31 cellular contexts compared by ENCODE assay signal in the genomic region with DNA sequence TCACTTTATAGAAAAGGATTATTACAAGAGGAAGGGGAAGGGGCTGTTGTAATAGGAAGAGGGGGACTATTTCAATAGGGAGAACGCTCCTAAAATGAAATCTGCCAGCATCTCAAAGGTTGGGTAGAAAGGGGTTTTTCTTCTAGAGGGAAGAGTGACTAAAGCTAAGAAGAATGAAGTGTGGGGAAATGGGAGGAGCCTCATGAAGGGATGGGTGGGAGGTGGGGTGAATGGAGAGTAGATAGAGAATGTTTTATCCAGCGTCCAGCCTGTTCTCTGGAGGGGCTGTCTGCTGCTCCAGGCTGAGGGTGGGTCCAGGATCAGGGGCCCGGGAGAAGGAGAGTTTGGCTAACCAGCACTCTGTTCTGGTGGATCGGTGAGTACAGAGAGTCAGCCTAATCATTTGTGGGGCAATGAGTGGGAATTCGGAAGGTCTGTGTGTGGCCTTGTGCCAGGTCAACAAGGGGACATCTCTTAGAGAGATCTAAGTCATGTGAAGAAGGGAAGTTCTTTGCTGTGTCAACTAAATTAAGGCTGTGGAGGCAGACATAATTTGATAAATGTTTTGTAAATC. TPM values are rescaled to one million over a fixed set of nuclear protein-coding genes. Genes with fewer than 3 reads are reported as not detected.
DNase-seq lines count a peak whose midpoint lies in the region; ATAC-seq, FAIRE-seq and TF ChIP-seq lines count a peak whose summit lies in the region.
"Had no signal": no experiment of that assay in that cellular context is flagged by ENCODE, and none has a peak within 500 bp of the region (broad histone marks: within the 10 kb centered on the region; RNA-seq: fewer than 3 reads in every experiment).

No MANE protein-coding gene starts in this region.

- no peak overlapping the region for H3K56ac ChIP-seq in IMR-90 (ENCODE audit: extremely low read depth, insufficient read depth, low read length)

- H2AK9ac ChIP-seq in IMR-90 (replicated peaks; ENCODE audit: low read depth, low read length, poor library complexity) = no peak overlapping the region

- TF ChIP-seq RAD21 in IMR-90 (IDR thresholded peaks at IDR 0.05; ENCODE audit: low read length) (no peak), K562 (CRISPR knock-in tag; conservative IDR thresholded peaks at IDR 0.05 in 1 of 2, IDR thresholded peaks at IDR 0.05 in 1 of 2) (no peak)

- peak overlapping the region; percentile 3 for H2AFZ ChIP-seq in IMR-90 (replicated peaks; ENCODE audit: low read length, poor library complexity)
- no peak overlapping the region; the same call in 1 of the 2 replicates for H2AFZ ChIP-seq in K562 (ENCODE audit: low read depth, low read length)

- H3K4me2 ChIP-seq in IMR-90 (ENCODE audit: low read depth, low read length) (no peak overlapping the region; the same call in 1 of the 2 replicates), K562 (ENCODE audit: insufficient read depth, low read length) (peak overlapping the region; percentile 46; the same call in 1 of the 2 replicates)

- H3K14ac ChIP-seq in IMR-90 (replicated peaks; ENCODE audit: low read depth, low read length) = no peak overlapping the region

- H2BK15ac ChIP-seq in IMR-90 (ENCODE audit: low read depth, low read length) = no peak overlapping the region

- no peak overlapping the region for H4K8ac ChIP-seq in IMR-90 (ENCODE audit: low read depth in 2 of 2, low read length in 2 of 2)

- no peak overlapping the region for H4K5ac ChIP-seq in IMR-90 (ENCODE audit: low read depth, low read length)

- no peak for TF ChIP-seq CTCF in IMR-90 (conservative IDR thresholded peaks at IDR 0.05; ENCODE audit: low read depth, low read length)
- no peak for TF ChIP-seq CTCF in K562 (IDR thresholded peaks at IDR 0.05 in 2 of 3, conservative IDR thresholded peaks at IDR 0.05 in 1 of 3; ENCODE audit: insufficient read depth in 2 of 3, low read depth in 1 of 3, low read length in 3 of 3)
- TF ChIP-seq CTCF in nephron (IDR thresholded peaks at IDR 0.05; ENCODE audit: unreplicated experiment in 3 of 3) = no peak
- TF ChIP-seq CTCF in sigmoid colon (IDR thresholded peaks at IDR 0.05) = no peak

- H3K9ac ChIP-seq in IMR-90 (ENCODE audit: low read depth, low read length) (no peak overlapping the region), K562 (ENCODE audit: insufficient read depth in 1 of 2, low read depth in 2 of 2, low read length in 2 of 2) (peak overlapping the region in 1 of 2 experiments; percentile 31; a peak in 1 of 4 replicates)

- H2BK120ac ChIP-seq in IMR-90 (ENCODE audit: low read depth, low read length) = no peak overlapping the region

- FAIRE-seq in K562 (lab: Jason Lieb, UNC) (peak; percentile 42), GM12891 (lab: Jason Lieb, UNC) (no peak)
- FAIRE-seq: GM19239, HepG2 had no signal

- POLR2A ChIA-PET in IMR-90 (lab: Charles Lee; ENCODE audit: unreplicated experiment) (no interaction called here), K562 (lab: Yijun Ruan, JAX) (interaction anchor here (0.6 kb wide), 1 partner anchor 574 kb away, joined by 3 read pairs; no protein-coding TSS in a partner anchor)

- no peaks in the 10 kb centered on the region for H3K27me3 Mint-ChIP-seq in nephron (ENCODE audit: low read depth)
- H3K27me3 Mint-ChIP-seq: CD4-positive, CD25-positive, alpha-beta regulatory T cell; stimulated activated naive B cell treated with anti-CD40 and anti-IgM and Interleukin-4, amounts not matched to agents 10 μg/mL and 1 μg/mL and 100 μg/mL, for 72 hours had no signal

- H4K20me1 ChIP-seq in IMR-90 (ENCODE audit: insufficient read depth, low read length) (no peaks in the 10 kb centered on the region), K562 (replicated peaks; ENCODE audit: control insufficient read depth, insufficient read depth, low read length) (no peaks in the 10 kb centered on the region)

- H2AK5ac ChIP-seq in IMR-90 (ENCODE audit: low read depth, low read length) = no peak overlapping the region

- BruUV-seq in IMR-90 (replicated peaks; lab: Mats Ljungman, UMichigan) (no TSS peak), K562 (replicated peaks; lab: Mats Ljungman, UMichigan) (no TSS peak)

- 47% methylated on average over 2 of the region's 5 CpGs; no CpG with 5 or more reads in 1 of the 2 experiments for WGBS in IMR-90 (ENCODE audit: extremely low coverage in 2 of 2, insufficient read length in 1 of 2), 2 experiments
- 2% methylated on average over 5 of the region's 5 CpGs for WGBS in K562 (ENCODE audit: insufficient coverage, low coverage, missing lambda C conversion rate)
- 78 to 80% methylated on average over 5 of the region's 5 CpGs for WGBS in sigmoid colon, 2 donors

- in situ Hi-C loops in IMR-90 (cut with MboI; ENCODE audit: low sequenced_read_pairs) (no loop called here), K562 (cut with MboI) (no loop called here)

- no peaks in the 10 kb centered on the region for H3K79me2 ChIP-seq in K562 (ENCODE audit: control insufficient read depth, insufficient read depth, low read length)

- H3K18ac ChIP-seq in IMR-90 (ENCODE audit: low read depth, low read length) = no peak overlapping the region

- H3K4me1 ChIP-seq in IMR-90 (ENCODE audit: control insufficient read depth, insufficient read depth, low read length) (no peaks in the 10 kb centered on the region), K562 (replicated peaks in 1 of 2; ENCODE audit: control insufficient read depth in 2 of 2, insufficient read depth in 2 of 2, low read length in 2 of 2) (peaks cover 3 to 9% of the 10 kb centered on the region in 2 experiments; a peak in 2 of 5 replicates), sigmoid colon (no peaks in the 10 kb centered on the region)
- H3K4me1 ChIP-seq: gastrocnemius medialis, testis, vagina had no signal

- CTCF ChIA-PET in IMR-90 (lab: Yijun Ruan, JAX) = interaction anchor here (0.5 kb wide), 1 partner anchor 402 kb away, joined by 3 read pairs; no protein-coding TSS in a partner anchor
- CTCF ChIA-PET in K562 (lab: Yijun Ruan, JAX; ENCODE audit: low intra/inter-chr PET ratio) = interaction anchor here (0.7 kb wide), 1 partner anchor 698 kb away, joined by 3 read pairs; no protein-coding TSS in a partner anchor

- no peak overlapping the region for H2BK20ac ChIP-seq in IMR-90 (ENCODE audit: low read depth, low read length)

- H3K4ac ChIP-seq in IMR-90 (ENCODE audit: low read depth, low read length) = no peak overlapping the region

- peak overlapping the region; percentile 8 to 49 (median 20) for H3K27ac Mint-ChIP-seq in nephron
- H3K27ac Mint-ChIP-seq: CD4-positive, CD25-positive, alpha-beta regulatory T cell; mesothelial cell of epicardium; natural killer cell treated with Interleukin-12 subunit alpha and Interleukin-12 subunit beta and Interleukin-15 and Interleukin-18, amount 100 ng/mL, for 72 hours; stimulated activated naive B cell treated with anti-CD40 and anti-IgM and Interleukin-4, amounts not matched to agents 10 μg/mL and 1 μg/mL and 100 μg/mL, for 72 hours had no signal

- no peak overlapping the region for H3K23ac ChIP-seq in IMR-90 (ENCODE audit: low read depth, low read length)

- no peaks in the 10 kb centered on the region for H3K9me1 ChIP-seq in IMR-90 (ENCODE audit: insufficient read depth, low read length)
- no peaks in the 10 kb centered on the region for H3K9me1 ChIP-seq in K562 (ENCODE audit: control insufficient read depth, insufficient read depth, low read length)

- H3K4me3 ChIP-seq in IMR-90 (ENCODE audit: insufficient read depth, low read depth, low read length) = no peak overlapping the region
- no peak overlapping the region for H3K4me3 ChIP-seq in K562
- H3K4me3 ChIP-seq in sigmoid colon = no peak overlapping the region
- H3K4me3 ChIP-seq: gastrocnemius medialis, MG63, testis, vagina had no signal

- H3K4me1 Mint-ChIP-seq in nephron = peaks cover 4% of the 10 kb centered on the region
- H3K4me1 Mint-ChIP-seq: stimulated activated naive B cell treated with anti-CD40 and anti-IgM and Interleukin-4, amounts not matched to agents 10 μg/mL and 1 μg/mL and 100 μg/mL, for 72 hours had no signal

- no peak overlapping the region for H4K91ac ChIP-seq in IMR-90 (ENCODE audit: insufficient read depth, low read depth, low read length)

- DNase-seq in EH (ENCODE audit: low read depth) (peak; percentile 22), IMR-90 (peak; percentile 21), K562 (ENCODE audit: extremely low read depth in 1 of 4, low spot score in 3 of 4) (peak in 1 of 4 experiments; percentile 38), NCI-H69 (lab: John Stamatoyannopoulos, UW) (no peak), sigmoid colon (no peak), GM12891 (ENCODE audit: insufficient read length, low spot score) (no peak)
- DNase-seq: activated CD4-positive, alpha-beta T cell treated with anti-CD3 and anti-CD28 coated beads, Interleukin-2, amount 50 U/mL, for 4 hours; activated gamma-delta T cell treated with Interleukin-2 at 50 U/mL for 16 hours; activated T-cell treated with anti-CD3 and anti-CD28 coated beads for 4 hours; amniotic stem cell; caudate nucleus; CD4-positive, CD25-positive, alpha-beta regulatory T cell; erythroblast; gastrocnemius medialis; GF-D8; MG63; NCI-H1417 treated with DMSO at 0.1 percent for 48 hours; NCI-H524 treated with DMSO at 0.1 percent for 48 hours; posterior cingulate gyrus; stimulated activated CD4-positive, alpha-beta T cell treated with anti-CD3 and anti-CD28 coated beads, Interleukin-1b, Interleukin-23, amount 100 ng/mL, for 48 hours; stimulated activated naive B cell treated with anti-CD40 and anti-IgM and Interleukin-4, amounts not matched to agents 10 μg/mL and 1 μg/mL and 100 μg/mL, for 72 hours; testis had no signal

- dilution Hi-C loops in IMR-90 (cut with HindIII; ENCODE audit: low sequenced_read_pairs, unreplicated experiment) = no loop called here

- no peaks in the 10 kb centered on the region; the same call in 1 of the 2 replicates for H3K9me3 ChIP-seq in IMR-90 (ENCODE audit: control insufficient read depth, insufficient read depth, low read length)
- H3K9me3 ChIP-seq in K562 (replicated peaks; ENCODE audit: control insufficient read depth, insufficient read depth, low read depth, low read length) = peaks cover 3% of the 10 kb centered on the region
- H3K9me3 ChIP-seq in sigmoid colon = no peaks in the 10 kb centered on the region
- H3K9me3 ChIP-seq: gastrocnemius medialis, MG63, testis, vagina had no signal

- intact Hi-C loops in IMR-90 (cut with micrococcal nuclease) = no loop called here
- intact Hi-C loops in K562 (cut with micrococcal nuclease) = no loop called here
- intact Hi-C loops in sigmoid colon (cut with DNase I) = no loop called here

- no peak for TF ChIP-seq EP300 in K562 (IDR thresholded peaks at IDR 0.05; ENCODE audit: low read length)
- no peak for TF ChIP-seq EP300 in sigmoid colon (IDR thresholded peaks at IDR 0.05)

- H3K4me3 Mint-ChIP-seq in nephron = no peak overlapping the region
- H3K4me3 Mint-ChIP-seq: CD4-positive, CD25-positive, alpha-beta regulatory T cell; mesothelial cell of epicardium; natural killer cell treated with Interleukin-12 subunit alpha and Interleukin-12 subunit beta and Interleukin-15 and Interleukin-18, amount 100 ng/mL, for 72 hours; stimulated activated naive B cell treated with anti-CD40 and anti-IgM and Interleukin-4, amounts not matched to agents 10 μg/mL and 1 μg/mL and 100 μg/mL, for 72 hours had no signal

- H2BK5ac ChIP-seq in IMR-90 (ENCODE audit: low read depth, low read length, poor library complexity, severe bottlenecking) = no peak overlapping the region

- ATAC-seq in IMR-90 (ENCODE audit: low read depth) = peak; percentile 48; the same call in 1 of the 2 replicates
- peak; percentile 74 for ATAC-seq in K562
- no peak for ATAC-seq in HG03342 (IDR thresholded peaks at IDR 0.05; ENCODE audit: unreplicated experiment)
- ATAC-seq: gastrocnemius medialis; HepG2; natural killer cell treated with Interleukin-12 subunit alpha and Interleukin-12 subunit beta and Interleukin-15 and Interleukin-18, amount 100 ng/mL, for 72 hours; stimulated activated naive B cell treated with anti-CD40 and anti-IgM and Interleukin-4, amounts not matched to agents 10 μg/mL and 1 μg/mL and 100 μg/mL, for 72 hours had no signal

- H3K36me3 ChIP-seq in IMR-90 (ENCODE audit: control insufficient read depth, insufficient read depth, low read length) = no peaks in the 10 kb centered on the region
- no peaks in the 10 kb centered on the region for H3K36me3 ChIP-seq in K562 (ENCODE audit: control insufficient read depth, insufficient read depth, low read length)
- no peaks in the 10 kb centered on the region for H3K36me3 ChIP-seq in sigmoid colon
- H3K36me3 ChIP-seq: gastrocnemius medialis, MG63, vagina had no signal

- peaks cover 8% of the 10 kb centered on the region for H3K9me3 Mint-ChIP-seq in nephron

- H3K27me3 ChIP-seq in IMR-90 (ENCODE audit: control insufficient read depth, insufficient read depth, low read length) (no peaks in the 10 kb centered on the region), K562 (ENCODE audit: control insufficient read depth in 2 of 2, insufficient read depth in 2 of 2, low read length in 2 of 2) (no peaks in the 10 kb centered on the region), sigmoid colon (no peaks in the 10 kb centered on the region)
- H3K27me3 ChIP-seq: gastrocnemius medialis, MG63, testis, vagina had no signal

- no peak overlapping the region for H3K27ac ChIP-seq in IMR-90 (ENCODE audit: insufficient read depth, low read length)
- no peak overlapping the region for H3K27ac ChIP-seq in K562 (ENCODE audit: extremely low read depth, low read depth, low read length)
- H3K27ac ChIP-seq in sigmoid colon = no peak overlapping the region
- H3K27ac ChIP-seq: gastrocnemius medialis, testis, vagina had no signal

- H3K79me1 ChIP-seq in IMR-90 (ENCODE audit: low read depth in 1 of 2, low read length in 2 of 2) = no peaks in the 10 kb centered on the region

- peaks cover 9% of the 10 kb centered on the region for H3K36me3 Mint-ChIP-seq in nephron (ENCODE audit: low read depth)
- H3K36me3 Mint-ChIP-seq: natural killer cell treated with Interleukin-12 subunit alpha and Interleukin-12 subunit beta and Interleukin-15 and Interleukin-18, amount 100 ng/mL, for 72 hours had no signal

- TF ChIP-seq POLR2A in IMR-90 (IDR thresholded peaks at IDR 0.05; ENCODE audit: low read depth, low read length) = no peak
- TF ChIP-seq POLR2A in K562 (conservative IDR thresholded peaks at IDR 0.05) = no peak
- TF ChIP-seq POLR2A in sigmoid colon (IDR thresholded peaks at IDR 0.05) = no peak
- no peak for TF ChIP-seq POLR2A in GM12891 (IDR thresholded peaks at IDR 0.05; ENCODE audit: low read depth, low read length)

RNA-seq across cellular contexts. Expression of a gene that starts 25.2 kb away (rescaled TPM):
- total RNA-seq in IMR-90 (2012; rRNA removed) (not detected in 2 replicates), K562 (2014; rRNA removed) (not detected in 2 replicates), K562 (2014; rRNA removed; fragmentation: Illumina TruSeq; extraction: Trizol) (not detected in 2 replicates), K562 (2015; rRNA removed; fragmentation: Illumina TruSeq; extraction: Trizol) (not detected in 2 replicates), K562 (2021) (not detected in 2 replicates), sigmoid colon (not detected)
- polyA plus RNA-seq in IMR-90 (2012; rRNA removed) (not detected in 2 replicates), K562 (2011; rRNA removed) (not detected in 2 replicates), K562 (2014; fragmentation: Illumina TruSeq; extraction: Trizol) (not detected in 2 replicates), K562 (2014; fragmentation: Nextera tagmentation; extraction: Ambion mirVana) (not detected), K562 (2014; rRNA removed) (not detected in 2 replicates), sigmoid colon (not detected)
- polyA plus RNA-seq in IMR-90 (2012; cell fraction: cytosol; rRNA removed) = not detected in 2 replicates
- not detected in 2 replicates for polyA plus RNA-seq in IMR-90 (2012; cell fraction: nucleus; rRNA removed; ENCODE audit: low replicate concordance)
- not detected in 2 replicates for total RNA-seq in K562 (2011; cell fraction: chromatin; rRNA removed; ENCODE audit: low replicate concordance)
- total RNA-seq in K562 (2011; cell fraction: nucleolus; rRNA removed) = not detected in 2 replicates
- not detected in 2 replicates for total RNA-seq in K562 (2011; cell fraction: nucleoplasm; rRNA removed)
- not detected in 2 replicates for polyA plus RNA-seq in K562 (2011; cell fraction: cytosol; rRNA removed)
- not detected in 2 replicates for polyA plus RNA-seq in K562 (2011; cell fraction: nucleus; rRNA removed)
- not detected in 2 replicates for polyA plus RNA-seq in K562 (2012)
- polyA minus RNA-seq in K562 (2011; rRNA and poly(A)+ RNA removed) = not detected in 2 replicates
- polyA minus RNA-seq in K562 (2011; cell fraction: cytosol; rRNA and poly(A)+ RNA removed) = not detected in 2 replicates
- not detected in 2 replicates for polyA minus RNA-seq in K562 (2011; cell fraction: nucleus; rRNA and poly(A)+ RNA removed)
- polyA plus RNA-seq in GM12891 (2012; ENCODE audit: low read depth, missing spikeins) = not detected
- total RNA-seq: CD4-positive, CD25-positive, alpha-beta regulatory T cell; gastrocnemius medialis; H4; HepG2; mesothelial cell of epicardium; natural killer cell treated with Interleukin-12 subunit alpha and Interleukin-12 subunit beta and Interleukin-15 and Interleukin-18, amount 100 ng/mL, for 72 hours; testis; vagina had no signal
- polyA plus RNA-seq: AG04450; CD4-positive, CD25-positive, alpha-beta regulatory T cell; HepG2 had no signal

RNA-seq across cellular contexts. Expression of a gene that starts 50.6 kb away (rescaled TPM):
- 8.9 and 11.7 TPM in 2 replicates for total RNA-seq in IMR-90 (2012; rRNA removed)
- 16.2 and 17.1 TPM in 2 replicates for polyA plus RNA-seq in IMR-90 (2012; rRNA removed)
- 13.7 and 15.5 TPM in 2 replicates for polyA plus RNA-seq in IMR-90 (2012; cell fraction: cytosol; rRNA removed)
- 22.8 and 27.3 TPM in 2 replicates for polyA plus RNA-seq in IMR-90 (2012; cell fraction: nucleus; rRNA removed; ENCODE audit: low replicate concordance)
- 46.7 and 71.5 TPM in 2 replicates for total RNA-seq in K562 (2011; cell fraction: chromatin; rRNA removed; ENCODE audit: low replicate concordance)
- 49.9 and 53.0 TPM in 2 replicates for total RNA-seq in K562 (2011; cell fraction: nucleolus; rRNA removed)
- 47.4 and 58.0 TPM in 2 replicates for total RNA-seq in K562 (2011; cell fraction: nucleoplasm; rRNA removed)
- 44.4 and 63.2 TPM in 2 replicates for total RNA-seq in K562 (2014; rRNA removed)
- 22.0 and 22.7 TPM in 2 replicates for total RNA-seq in K562 (2014; rRNA removed; fragmentation: Illumina TruSeq; extraction: Trizol)
- total RNA-seq in K562 (2015; rRNA removed; fragmentation: Illumina TruSeq; extraction: Trizol) = 31.4 and 31.6 TPM in 2 replicates
- 54.0 and 55.5 TPM in 2 replicates for total RNA-seq in K562 (2021)
- polyA plus RNA-seq in K562 (2011; rRNA removed) = 29.8 and 37.8 TPM in 2 replicates
- 35.8 and 37.3 TPM in 2 replicates for polyA plus RNA-seq in K562 (2011; cell fraction: cytosol; rRNA removed)
- 52.3 and 64.6 TPM in 2 replicates for polyA plus RNA-seq in K562 (2011; cell fraction: nucleus; rRNA removed)
- polyA plus RNA-seq in K562 (2012) = 28.9 and 48.4 TPM in 2 replicates
- 31.3 and 35.5 TPM in 2 replicates for polyA plus RNA-seq in K562 (2014; fragmentation: Illumina TruSeq; extraction: Trizol)
- polyA plus RNA-seq in K562 (2014; fragmentation: Nextera tagmentation; extraction: Ambion mirVana) = 1 to 10 TPM; 4.3 to 5.9 TPM
- polyA plus RNA-seq in K562 (2014; rRNA removed) = 38.2 and 43.3 TPM in 2 replicates
- 44.2 and 45.8 TPM in 2 replicates for polyA minus RNA-seq in K562 (2011; rRNA and poly(A)+ RNA removed)
- 31.3 and 34.9 TPM in 2 replicates for polyA minus RNA-seq in K562 (2011; cell fraction: cytosol; rRNA and poly(A)+ RNA removed)
- polyA minus RNA-seq in K562 (2011; cell fraction: nucleus; rRNA and poly(A)+ RNA removed) = 25.3 and 28.4 TPM in 2 replicates
- total RNA-seq in sigmoid colon = 10 to 100 TPM; 31.6 to 70.7 (median 37.3) TPM
- 10 to 100 TPM in 1 of 3 donors, 1 to 10 TPM in 2; 3.2 to 10.1 (median 4.8) TPM for polyA plus RNA-seq in sigmoid colon
- polyA plus RNA-seq in GM12891 (2012; ENCODE audit: low read depth, missing spikeins) = 10.1 TPM

Comparison
In these comparisons a context has a peak if more than half of its experiments do, and no peak if none do; other contexts are left out.
1. DNase-seq: peak in EH (single experiment) and IMR-90 (single experiment); none in NCI-H69 (single experiment), sigmoid colon (single experiment) and GM12891 (single experiment).